14 cellular contexts compared by ENCODE assay signal in the genomic region with DNA sequence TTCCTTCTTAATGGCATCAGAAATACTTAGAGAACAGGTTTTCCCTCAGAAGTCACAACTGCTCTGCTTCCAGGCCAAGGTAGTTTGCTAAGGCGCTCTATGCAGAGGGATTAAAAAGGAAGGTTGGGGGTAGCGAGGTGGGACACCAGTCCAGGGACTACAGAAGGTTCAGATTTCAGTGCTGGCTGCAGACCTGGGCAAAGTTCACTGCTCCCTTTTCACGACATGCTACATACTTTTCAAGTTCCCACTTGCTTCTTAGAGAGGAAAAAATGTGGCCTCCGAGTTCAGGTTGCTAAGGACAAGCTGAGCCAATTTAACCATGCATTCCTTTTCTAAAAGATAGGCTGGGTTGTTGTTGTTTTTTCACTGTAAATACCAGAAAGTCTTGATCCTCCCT.
DNase-seq lines count a peak whose midpoint lies in the region; ATAC-seq and TF ChIP-seq lines count a peak whose summit lies in the region.
"Had no signal": no experiment of that assay in that cellular context is flagged by ENCODE, and none has a peak within 500 bp of the region (broad histone marks: within the 10 kb centered on the region; RNA-seq: fewer than 3 reads in every experiment).

No MANE protein-coding gene starts in this region.

- TF ChIP-seq CTCF in RWPE2 (IDR thresholded peaks at IDR 0.05; ENCODE audit: poor library complexity, severe bottlenecking) (no peak), fibroblast of pulmonary artery (IDR thresholded peaks at IDR 0.05; ENCODE audit: low read length, missing control alignments) (no peak), osteoblast (IDR thresholded peaks at IDR 0.05; ENCODE audit: extremely low read depth, low read depth, low read length) (no peak)

- H2BK5ac ChIP-seq in mesenchymal stem cell (ENCODE audit: low read depth, low read length, poor library complexity, severe bottlenecking): peak overlapping the region; percentile 57

- DNase-seq in AG08396 (ENCODE audit: low spot score): peak; percentile 26
- no peak for DNase-seq in RWPE2 (ENCODE audit: low spot score)
- peak; percentile 5 for DNase-seq in fibroblast of pulmonary artery (ENCODE audit: low read depth)
- peak; percentile 41 for DNase-seq in mesenchymal stem cell
- no peak for DNase-seq in osteoblast (ENCODE audit: insufficient read length, low spot score, missing footprints)
- no peak for DNase-seq in T-helper 2 cell
- DNase-seq: NCI-H2171, Peyer's patch, SW 1271 had no signal

- no peaks in the 10 kb centered on the region for H3K36me3 ChIP-seq in RWPE2 (ENCODE audit: low read depth)
- peaks cover 0 to 4% of the 10 kb centered on the region in 2 experiments for H3K36me3 ChIP-seq in mesenchymal stem cell (ENCODE audit: control insufficient read depth in 1 of 2, insufficient read depth in 2 of 2, low read depth in 1 of 2, low read length in 2 of 2)
- no peaks in the 10 kb centered on the region for H3K36me3 ChIP-seq in osteoblast (ENCODE audit: insufficient read depth, low read length)
- H3K36me3 ChIP-seq: Peyer's patch, tibial nerve had no signal

- H3K4me1 ChIP-seq in RWPE2 (ENCODE audit: insufficient read depth, poor library complexity, severe bottlenecking): peaks cover 17% of the 10 kb centered on the region
- peaks cover 3% of the 10 kb centered on the region for H3K4me1 ChIP-seq in mesenchymal stem cell (ENCODE audit: control insufficient read depth, insufficient read depth, low read depth, low read length)
- H3K4me1 ChIP-seq in osteoblast (ENCODE audit: insufficient read depth, low read length): no peaks in the 10 kb centered on the region
- H3K4me1 ChIP-seq: Peyer's patch had no signal

- H4K8ac ChIP-seq in mesenchymal stem cell (ENCODE audit: low read length): no peak overlapping the region

- H3K79me1 ChIP-seq in mesenchymal stem cell (replicated peaks; ENCODE audit: low read length, poor library complexity, severe bottlenecking): no peaks in the 10 kb centered on the region

- H3K4ac ChIP-seq in mesenchymal stem cell (ENCODE audit: low read depth in 1 of 2, low read length in 2 of 2): no peak overlapping the region

- ATAC-seq in RWPE2 (ENCODE audit: low read depth): peak; percentile 84
- no peak for ATAC-seq in SK-N-SH treated with all-trans-retinoic acid at 6 μM for 48 hours
- ATAC-seq in GM18511 (IDR thresholded peaks at IDR 0.05; ENCODE audit: unreplicated experiment): no peak
- ATAC-seq: stimulated activated effector memory CD8-positive, alpha-beta T cell treated with anti-CD3 and anti-CD28 coated beads, Interleukin-12 subunit alpha, Interleukin-12 subunit beta, amount 100 ng/mL, for 72 hours had no signal

- no peak overlapping the region for H2AK5ac ChIP-seq in mesenchymal stem cell (ENCODE audit: low read length, severe bottlenecking)

- peak overlapping the region; percentile 35 for H3K4me2 ChIP-seq in mesenchymal stem cell (ENCODE audit: low read length, poor library complexity, severe bottlenecking)
- no peak overlapping the region for H3K4me2 ChIP-seq in osteoblast (ENCODE audit: insufficient read depth, low read length)
- H3K4me2 ChIP-seq: KMS-11 had no signal

- H3K79me2 ChIP-seq in osteoblast (ENCODE audit: insufficient read depth, low read length): no peaks in the 10 kb centered on the region

- no peaks in the 10 kb centered on the region for H4K20me1 ChIP-seq in osteoblast (ENCODE audit: insufficient read depth, low read length)

- no peak overlapping the region for H2BK12ac ChIP-seq in mesenchymal stem cell (ENCODE audit: low read length in 2 of 2)

- H3K23ac ChIP-seq in mesenchymal stem cell (ENCODE audit: low read length in 2 of 2): no peak overlapping the region

- H3K27ac ChIP-seq in RWPE2 (ENCODE audit: poor library complexity, severe bottlenecking) (peak overlapping the region; percentile 24), mesenchymal stem cell (ENCODE audit: low read length, poor library complexity, severe bottlenecking) (peak overlapping the region; percentile 92), osteoblast (ENCODE audit: low read depth, low read length) (no peak overlapping the region)
- H3K27ac ChIP-seq: KMS-11, Peyer's patch, tibial nerve had no signal

- H2BK15ac ChIP-seq in mesenchymal stem cell (ENCODE audit: low read depth, poor library complexity, severe bottlenecking): no peak overlapping the region

- H3K14ac ChIP-seq in mesenchymal stem cell (ENCODE audit: low read length in 2 of 2): no peak overlapping the region

- no peak overlapping the region for H2AFZ ChIP-seq in mesenchymal stem cell (ENCODE audit: low read depth, low read length)
- no peak overlapping the region for H2AFZ ChIP-seq in osteoblast (ENCODE audit: low read length)

- H3K4me3 ChIP-seq in RWPE2 (ENCODE audit: severe bottlenecking) (no peak overlapping the region), fibroblast of pulmonary artery (replicated peaks; ENCODE audit: low read depth, low read length) (no peak overlapping the region), mesenchymal stem cell (ENCODE audit: insufficient read depth in 1 of 2, low read depth in 1 of 2, low read length in 2 of 2) (no peak overlapping the region), osteoblast (ENCODE audit: insufficient read depth, low read length) (no peak overlapping the region)
- H3K4me3 ChIP-seq: Peyer's patch, tibial nerve had no signal

- no peak overlapping the region for H4K91ac ChIP-seq in mesenchymal stem cell (ENCODE audit: low read length)

- no peaks in the 10 kb centered on the region for H3K9me3 ChIP-seq in RWPE2 (ENCODE audit: severe bottlenecking)
- H3K9me3 ChIP-seq in mesenchymal stem cell (ENCODE audit: control insufficient read depth, low read length): no peaks in the 10 kb centered on the region
- H3K9me3 ChIP-seq in osteoblast (ENCODE audit: low read depth, low read length): no peaks in the 10 kb centered on the region
- H3K9me3 ChIP-seq: Peyer's patch, tibial nerve had no signal

- 89% methylated on average over 1 of the region's 4 CpGs for WGBS in mesenchymal stem cell

- no peak overlapping the region for H3K18ac ChIP-seq in mesenchymal stem cell (ENCODE audit: low read depth in 1 of 2, low read length in 2 of 2)

- H3K27me3 ChIP-seq in RWPE2 (ENCODE audit: insufficient read depth, poor library complexity, severe bottlenecking): no peaks in the 10 kb centered on the region
- no peaks in the 10 kb centered on the region for H3K27me3 ChIP-seq in mesenchymal stem cell (ENCODE audit: control insufficient read depth in 1 of 2, insufficient read depth in 1 of 2, low read length in 2 of 2)
- no peaks in the 10 kb centered on the region for H3K27me3 ChIP-seq in osteoblast (ENCODE audit: insufficient read depth, low read length)
- H3K27me3 ChIP-seq: Peyer's patch, tibial nerve had no signal

- no peak overlapping the region for H2BK120ac ChIP-seq in mesenchymal stem cell (ENCODE audit: low read depth, low read length)

- H3K9ac ChIP-seq in mesenchymal stem cell (ENCODE audit: low read length): no peak overlapping the region
- H3K9ac ChIP-seq: KMS-11 had no signal

TF ChIP-seq in SK-N-SH treated with all-trans-retinoic acid at 6 μM for 48 hours, 23 proteins besides CTCF, POLR2A, EP300 and RAD21:
- no peak for TF ChIP-seq ZNF565 (CRISPR knock-in tag; conservative IDR thresholded peaks at IDR 0.05; ENCODE audit: low read depth)

Comparison
In these comparisons a context has a peak if more than half of its experiments do, and no peak if none do; other contexts are left out.
1. DNase-seq: peak in AG08396 (single experiment), fibroblast of pulmonary artery (single experiment) and mesenchymal stem cell (single experiment); none in RWPE2 (single experiment), osteoblast (single experiment) and T-helper 2 cell (0 of 5).